In the genomic region with DNA sequence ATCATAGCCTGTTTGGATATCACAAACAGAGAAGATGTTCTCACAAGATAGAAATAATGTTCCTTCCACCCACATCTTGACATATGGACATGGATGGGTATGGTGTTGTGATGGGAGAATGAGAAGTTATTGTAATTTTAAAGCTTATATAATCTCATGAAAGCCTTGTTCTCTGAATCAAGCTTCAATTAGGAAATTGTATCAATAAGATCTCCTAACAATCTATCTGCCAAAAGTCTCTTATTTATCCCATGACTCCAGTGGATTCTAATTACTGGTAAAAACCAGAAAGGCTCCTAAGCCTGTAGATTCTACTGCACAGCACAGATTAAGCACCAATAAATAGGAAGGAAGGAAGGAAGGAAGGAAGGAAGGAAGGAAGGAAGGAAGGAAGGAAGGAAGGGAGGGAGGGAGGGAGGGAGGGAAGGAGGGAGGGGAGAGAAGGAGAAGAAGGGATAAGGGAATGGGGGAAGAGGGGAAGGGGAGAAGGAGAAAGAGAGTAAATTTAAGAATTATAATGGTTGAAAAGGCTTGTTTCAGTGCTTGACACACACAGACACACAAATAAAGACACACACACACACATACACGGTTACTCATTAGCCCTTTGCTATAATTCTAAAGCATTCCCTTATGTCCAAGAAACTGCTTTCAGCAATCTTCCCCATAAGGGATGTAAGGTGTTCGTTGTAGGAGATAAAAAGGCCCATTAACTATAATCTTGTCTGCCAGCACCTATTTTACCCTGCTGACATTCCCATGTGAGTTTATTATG, we compare ENCODE assay signal across 27 cellular contexts.
DNase-seq lines count a peak whose midpoint lies in the region; ATAC-seq, FAIRE-seq and TF ChIP-seq lines count a peak whose summit lies in the region.
"Had no signal": no experiment of that assay in that cellular context is flagged by ENCODE, and none has a peak within 500 bp of the region (broad histone marks: within the 10 kb centered on the region; RNA-seq: fewer than 3 reads in every experiment).

No MANE protein-coding gene starts in this region.

- ATAC-seq in HepG2 (no peak), right lobe of liver (no peak), K562 (no peak), HG02885 (IDR thresholded peaks at IDR 0.05; ENCODE audit: poor library complexity, unreplicated experiment) (no peak)
- ATAC-seq: A549, GM12878 had no signal

- POLR2A ChIA-PET in HepG2 (lab: Yijun Ruan, JAX) (no interaction called here), K562 (lab: Yijun Ruan, JAX) (no interaction called here)

- H3K36me3 ChIP-seq in HepG2 (replicated peaks in 1 of 2; ENCODE audit: control insufficient read depth in 1 of 2, insufficient read depth in 2 of 2, low read length in 2 of 2) (no peaks in the 10 kb centered on the region), right lobe of liver (no peaks in the 10 kb centered on the region), K562 (ENCODE audit: control insufficient read depth, insufficient read depth, low read length) (no peaks in the 10 kb centered on the region)
- H3K36me3 ChIP-seq: BE2C, BLaER1 had no signal

- H3K79me2 ChIP-seq in HepG2 (ENCODE audit: insufficient read depth, low read length) (no peaks in the 10 kb centered on the region), K562 (ENCODE audit: control insufficient read depth, insufficient read depth, low read length) (no peaks in the 10 kb centered on the region)

- H3K4me1 Mint-ChIP-seq in HFFc6 (ENCODE audit: low read depth), result no peaks in the 10 kb centered on the region
- H3K4me1 Mint-ChIP-seq: CD14-positive monocyte; CD4-positive, alpha-beta memory T cell; CD4-positive, CD25-positive, alpha-beta regulatory T cell; CD8-positive, alpha-beta memory T cell had no signal

- H3K4me3 ChIP-seq in HepG2 (replicated peaks in 1 of 3; ENCODE audit: insufficient read depth in 1 of 3, low read depth in 2 of 3, low read length in 3 of 3), result no peak overlapping the region
- H3K4me3 ChIP-seq in right lobe of liver, result no peak overlapping the region
- no peak overlapping the region for H3K4me3 ChIP-seq in K562
- H3K4me3 ChIP-seq: A549, BLaER1, GM12878 had no signal

- no peaks in the 10 kb centered on the region; the same call in 1 of the 2 replicates for H3K36me3 Mint-ChIP-seq in HFFc6 (ENCODE audit: low read depth)
- H3K36me3 Mint-ChIP-seq: CD14-positive monocyte; CD4-positive, alpha-beta memory T cell; CD4-positive, CD25-positive, alpha-beta regulatory T cell; CD8-positive, alpha-beta memory T cell had no signal

- TF ChIP-seq CTCF in HepG2 (CRISPR knock-in tag; IDR thresholded peaks at IDR 0.05) (no peak), right lobe of liver (IDR thresholded peaks at IDR 0.05) (no peak), K562 (IDR thresholded peaks at IDR 0.05 in 2 of 3, conservative IDR thresholded peaks at IDR 0.05 in 1 of 3; ENCODE audit: insufficient read depth in 2 of 3, low read depth in 1 of 3, low read length in 3 of 3) (no peak), HFFc6 (IDR thresholded peaks at IDR 0.05) (no peak)

- H3K4me2 ChIP-seq in HepG2 (ENCODE audit: low read depth, low read length) (no peak overlapping the region), K562 (ENCODE audit: insufficient read depth, low read length) (no peak overlapping the region)
- H3K4me2 ChIP-seq: A549, BLaER1 had no signal

- no peak overlapping the region for H3K4me3 Mint-ChIP-seq in HFFc6
- H3K4me3 Mint-ChIP-seq: CD14-positive monocyte; CD4-positive, alpha-beta memory T cell; CD4-positive, CD25-positive, alpha-beta regulatory T cell; CD8-positive, alpha-beta memory T cell had no signal

- peaks cover 25% of the 10 kb centered on the region for H3K9me3 Mint-ChIP-seq in HFFc6

- TF ChIP-seq EP300 in HepG2 (IDR thresholded peaks at IDR 0.05; ENCODE audit: low read depth in 2 of 2, low read length in 2 of 2) (no peak), HepG2 (CRISPR knock-in tag; IDR thresholded peaks at IDR 0.05; ENCODE audit: borderline replicate concordance) (no peak), K562 (IDR thresholded peaks at IDR 0.05; ENCODE audit: low read length) (no peak)

- intact Hi-C loops in HepG2 (cut with micrococcal nuclease; ENCODE audit: unreplicated experiment), result no loop called here
- intact Hi-C loops in right lobe of liver (cut with DNase I), result no loop called here
- intact Hi-C loops in K562 (cut with micrococcal nuclease), result loop anchor here (10.0 kb wide), 1 partner anchor 361 kb away; no protein-coding TSS in a partner anchor

- H4K20me1 ChIP-seq in HepG2 (ENCODE audit: insufficient read depth, low read length) (no peaks in the 10 kb centered on the region), K562 (replicated peaks; ENCODE audit: control insufficient read depth, insufficient read depth, low read length) (no peaks in the 10 kb centered on the region)
- H4K20me1 ChIP-seq: BLaER1 had no signal

- no peak overlapping the region for H3K27ac Mint-ChIP-seq in HFFc6
- H3K27ac Mint-ChIP-seq: CD14-positive monocyte; CD4-positive, alpha-beta memory T cell; CD4-positive, CD25-positive, alpha-beta regulatory T cell; CD8-positive, alpha-beta memory T cell had no signal

- TF ChIP-seq POLR2A in HepG2 (IDR thresholded peaks at IDR 0.05; ENCODE audit: insufficient read depth in 1 of 2, low read depth in 2 of 2, low read length in 2 of 2) (no peak), right lobe of liver (IDR thresholded peaks at IDR 0.05) (no peak), K562 (conservative IDR thresholded peaks at IDR 0.05) (no peak)

- no peak for DNase-seq in HepG2 (ENCODE audit: low spot score)
- no peak for DNase-seq in right lobe of liver
- DNase-seq in K562 (ENCODE audit: extremely low read depth in 1 of 4, low spot score in 3 of 4), result no peak
- DNase-seq in superior temporal gyrus (ENCODE audit: extremely low spot score), result peak; percentile 17
- no peak for DNase-seq in HFFc6
- DNase-seq: ACHN; BE2C; C1 segment of cervical spinal cord; CD4-positive, alpha-beta memory T cell; CD4-positive, CD25-positive, alpha-beta regulatory T cell; CD8-positive, alpha-beta memory T cell; COR-L47; DMS 273 treated with DMSO at 0.1 percent for 48 hours; DMS153; DMS53; DMS79; DND-41; EL; GDM1 had no signal

- in situ Hi-C loops in HepG2 (cut with HindIII; ENCODE audit: extremely low pct_ligation_motif_present, low pct_unique_long_range_greater_than_20kb) (no loop called here), K562 (cut with MboI) (no loop called here)

- H3K27me3 ChIP-seq in HepG2 (ENCODE audit: control insufficient read depth in 1 of 2, insufficient read depth in 2 of 2, low read length in 2 of 2) (no peaks in the 10 kb centered on the region), right lobe of liver (no peaks in the 10 kb centered on the region), K562 (ENCODE audit: control insufficient read depth in 2 of 2, insufficient read depth in 2 of 2, low read length in 2 of 2) (no peaks in the 10 kb centered on the region)
- H3K27me3 ChIP-seq: BE2C, BLaER1 had no signal

- no peaks in the 10 kb centered on the region for H3K27me3 Mint-ChIP-seq in HFFc6 (ENCODE audit: insufficient read depth)
- H3K27me3 Mint-ChIP-seq: CD4-positive, alpha-beta memory T cell; CD4-positive, CD25-positive, alpha-beta regulatory T cell; CD8-positive, alpha-beta memory T cell had no signal

- H3K9me3 ChIP-seq in HepG2 (ENCODE audit: low read length) (no peaks in the 10 kb centered on the region), right lobe of liver (no peaks in the 10 kb centered on the region), K562 (replicated peaks; ENCODE audit: control insufficient read depth, insufficient read depth, low read depth, low read length) (no peaks in the 10 kb centered on the region)
- H3K9me3 ChIP-seq: A549, BE2C, BLaER1 had no signal

- FAIRE-seq in HepG2 (lab: Jason Lieb, UNC) (no peak), K562 (lab: Jason Lieb, UNC) (no peak)
- FAIRE-seq: A549, GM12878, GM12892, GM18507 had no signal

- H3K4me1 ChIP-seq in HepG2 (ENCODE audit: insufficient read depth, low read length) (no peaks in the 10 kb centered on the region), right lobe of liver (no peaks in the 10 kb centered on the region), K562 (replicated peaks in 1 of 2; ENCODE audit: control insufficient read depth in 2 of 2, insufficient read depth in 2 of 2, low read length in 2 of 2) (no peaks in the 10 kb centered on the region)
- H3K4me1 ChIP-seq: A549, BE2C had no signal

- CTCF ChIA-PET in HepG2 (lab: Yijun Ruan, JAX; ENCODE audit: low intra/inter-chr PET ratio, low total read pairs) (no interaction called here), K562 (lab: Yijun Ruan, JAX; ENCODE audit: low intra/inter-chr PET ratio) (no interaction called here)

- BruUV-seq in HepG2 (replicated peaks; lab: Mats Ljungman, UMichigan) (no TSS peak), K562 (replicated peaks; lab: Mats Ljungman, UMichigan) (no TSS peak)

- H2AFZ ChIP-seq in HepG2 (ENCODE audit: low read length) (no peak overlapping the region), K562 (ENCODE audit: low read depth, low read length) (no peak overlapping the region)

- H3K27ac ChIP-seq in HepG2 (ENCODE audit: extremely low read length, insufficient read depth, low read length) (no peak overlapping the region), right lobe of liver (no peak overlapping the region), K562 (ENCODE audit: extremely low read depth, low read depth, low read length) (no peak overlapping the region)
- H3K27ac ChIP-seq: 22Rv1, A549, BLaER1 had no signal

- no peak overlapping the region for H3K9ac ChIP-seq in HepG2 (ENCODE audit: insufficient read depth, low read depth, low read length)
- no peak overlapping the region for H3K9ac ChIP-seq in K562 (ENCODE audit: insufficient read depth in 1 of 2, low read depth in 2 of 2, low read length in 2 of 2)
- H3K9ac ChIP-seq: BLaER1 had no signal

- 0% methylated on average over 2 of the region's 2 CpGs for WGBS in HepG2 (ENCODE audit: low lambda C conversion rate)
- WGBS in right lobe of liver (ENCODE audit: insufficient coverage, low coverage, low lambda C conversion rate, missing lambda C conversion rate), result 32% methylated on average over 2 of the region's 2 CpGs
- 0% methylated on average over 2 of the region's 2 CpGs for WGBS in K562 (ENCODE audit: insufficient coverage, low coverage, missing lambda C conversion rate)

- H3K9me1 ChIP-seq in K562 (ENCODE audit: control insufficient read depth, insufficient read depth, low read length), result no peaks in the 10 kb centered on the region

- no peak for TF ChIP-seq RAD21 in HepG2 (CRISPR knock-in tag; IDR thresholded peaks at IDR 0.05)
- no peak for TF ChIP-seq RAD21 in K562 (CRISPR knock-in tag; conservative IDR thresholded peaks at IDR 0.05 in 1 of 2, IDR thresholded peaks at IDR 0.05 in 1 of 2)

TF ChIP-seq in HepG2, 621 proteins besides CTCF, POLR2A, EP300 and RAD21 (continues in another document):
- peak; percentile 70 for TF ChIP-seq PCBP2 (optimal IDR thresholded peaks at IDR 0.05; ENCODE audit: low read depth, low read length, poor library complexity, severe bottlenecking)
- TF ChIP-seq HNRNPK (IDR thresholded peaks at IDR 0.05; ENCODE audit: low read depth, low read length, poor library complexity, severe bottlenecking), result peak; percentile 94

TF ChIP-seq in K562, 482 proteins besides CTCF, POLR2A, EP300 and RAD21 (continues in another document):
- peak; percentile 79 for TF ChIP-seq PCBP2 (IDR thresholded peaks at IDR 0.05; ENCODE audit: low read depth, low read length, poor library complexity, severe bottlenecking)
